Comparison of ENCODE assay signal across 13 cellular contexts in genomic region chr2:224400886-224401632, GRCh38. TPM values are rescaled to one million over a fixed set of nuclear protein-coding genes. Genes with fewer than 3 reads are reported as not detected.
DNase-seq lines count a peak whose midpoint lies in the region; ATAC-seq and TF ChIP-seq lines count a peak whose summit lies in the region.
"Had no signal": no experiment of that assay in that cellular context is flagged by ENCODE, and none has a peak within 500 bp of the region (broad histone marks: within the 10 kb centered on the region; RNA-seq: fewer than 3 reads in every experiment).

No MANE protein-coding gene starts in this region.

- peak overlapping the region; percentile 55 for H3K4me3 ChIP-seq in coronary artery
- peak overlapping the region; percentile 36 for H3K4me3 ChIP-seq in mononuclear cell (ENCODE audit: low read length)
- H3K4me3 ChIP-seq in thoracic aorta = peak overlapping the region; percentile 57
- no peak overlapping the region for H3K4me3 ChIP-seq in A673 (ENCODE audit: low read depth, low read length, poor library complexity, severe bottlenecking)

- CTCF ChIA-PET in activated CD4-positive, alpha-beta T cell treated with anti-CD3 and anti-CD28 coated beads for 36 hours (lab: Charles Lee) = interaction anchor here (0.8 to 2.5 kb wide), 7 partner anchors 19 to 346 kb away, joined by 3 to 9 read pairs (median 5); no protein-coding TSS in a partner anchor
- CTCF ChIA-PET in A673 (lab: Charles Lee) = no interaction called here

- H3K36me3 ChIP-seq in thoracic aorta (no peaks in the 10 kb centered on the region), A673 (ENCODE audit: insufficient read depth, low read length, poor library complexity, severe bottlenecking) (no peaks in the 10 kb centered on the region)
- H3K36me3 ChIP-seq: brain microvascular endothelial cell had no signal

- TF ChIP-seq CTCF in coronary artery (IDR thresholded peaks at IDR 0.05) = no peak
- no peak for TF ChIP-seq CTCF in thoracic aorta (IDR thresholded peaks at IDR 0.05)
- TF ChIP-seq CTCF in A673 (conservative IDR thresholded peaks at IDR 0.05; ENCODE audit: low read depth, low read length) = no peak
- no peak for TF ChIP-seq CTCF in osteocyte (IDR thresholded peaks at IDR 0.05)

- no peaks in the 10 kb centered on the region for H3K36me3 Mint-ChIP-seq in activated CD4-positive, alpha-beta T cell treated with anti-CD3 and anti-CD28 coated beads for 36 hours (ENCODE audit: low read depth)
- H3K36me3 Mint-ChIP-seq in osteocyte (ENCODE audit: unreplicated experiment) = no peaks in the 10 kb centered on the region

- H3K9me3 Mint-ChIP-seq in activated CD4-positive, alpha-beta T cell treated with anti-CD3 and anti-CD28 coated beads for 36 hours (ENCODE audit: low read depth) = no peaks in the 10 kb centered on the region
- H3K9me3 Mint-ChIP-seq in osteocyte (ENCODE audit: unreplicated experiment) = no peaks in the 10 kb centered on the region

- peak; percentile 45 for ATAC-seq in activated CD4-positive, alpha-beta T cell treated with anti-CD3 and anti-CD28 coated beads for 36 hours
- no peak for ATAC-seq in thoracic aorta (ENCODE audit: insufficient number of reproducible peaks, low FRiP score, low read depth)
- ATAC-seq: WTC11 had no signal

- H3K4me1 ChIP-seq in mononuclear cell (ENCODE audit: insufficient read depth, low read length) (peaks cover 58% of the 10 kb centered on the region), thoracic aorta (ENCODE audit: control insufficient read depth in 1 of 2, low read depth in 2 of 2) (no peaks in the 10 kb centered on the region), A673 (ENCODE audit: insufficient read depth, low read length, poor library complexity, severe bottlenecking) (no peaks in the 10 kb centered on the region)

- POLR2A ChIA-PET in activated CD4-positive, alpha-beta T cell treated with anti-CD3 and anti-CD28 coated beads for 36 hours (lab: Charles Lee) = no interaction called here
- POLR2A ChIA-PET in A673 (lab: Charles Lee; ENCODE audit: low non-redundant PET) = no interaction called here

- H3K9me3 ChIP-seq in mononuclear cell (ENCODE audit: low read depth, low read length) = no peaks in the 10 kb centered on the region
- no peaks in the 10 kb centered on the region for H3K9me3 ChIP-seq in thoracic aorta
- H3K9me3 ChIP-seq in A673 (ENCODE audit: low read depth, low read length, poor library complexity, severe bottlenecking) = no peaks in the 10 kb centered on the region

- DNase-seq in activated CD4-positive, alpha-beta T cell treated with anti-CD3 and anti-CD28 coated beads for 36 hours = peak; percentile 14
- DNase-seq in activated CD4-positive, alpha-beta T cell treated with anti-CD3 and anti-CD28 coated beads, Interleukin-2, amount 50 U/mL, for 4 hours = no peak
- DNase-seq in coronary artery (ENCODE audit: low spot score) (no peak), thoracic aorta (ENCODE audit: low spot score) (no peak), A673 (ENCODE audit: low spot score) (no peak), osteocyte (ENCODE audit: extremely low spot score, unreplicated experiment) (no peak), NCI-H524 (lab: John Stamatoyannopoulos, UW) (no peak)
- DNase-seq: NCI-H524 treated with DMSO at 0.1 percent for 48 hours had no signal

- no TSS peak for BruUV-seq in A673 (replicated peaks; lab: Mats Ljungman, UMichigan)

- peak overlapping the region; percentile 50 for H3K4me3 Mint-ChIP-seq in activated CD4-positive, alpha-beta T cell treated with anti-CD3 and anti-CD28 coated beads for 36 hours
- no peak overlapping the region for H3K4me3 Mint-ChIP-seq in osteocyte (ENCODE audit: unreplicated experiment)
- H3K4me3 Mint-ChIP-seq: WTC11 had no signal

- H3K4me1 Mint-ChIP-seq in activated CD4-positive, alpha-beta T cell treated with anti-CD3 and anti-CD28 coated beads for 36 hours = peaks cover 12% of the 10 kb centered on the region
- peaks cover 2% of the 10 kb centered on the region for H3K4me1 Mint-ChIP-seq in osteocyte (ENCODE audit: unreplicated experiment)

- H3K27ac Mint-ChIP-seq in activated CD4-positive, alpha-beta T cell treated with anti-CD3 and anti-CD28 coated beads for 36 hours = no peak overlapping the region
- H3K27ac Mint-ChIP-seq in osteocyte (ENCODE audit: unreplicated experiment) = no peak overlapping the region
- H3K27ac Mint-ChIP-seq: progenitor cell of endocrine pancreas, WTC11 had no signal

- H3K27ac ChIP-seq in coronary artery = peak overlapping the region in 1 of 2 donors; percentile 63
- no peak overlapping the region for H3K27ac ChIP-seq in thoracic aorta
- no peak overlapping the region for H3K27ac ChIP-seq in A673 (ENCODE audit: low read depth, low read length, poor library complexity, severe bottlenecking)
- H3K27ac ChIP-seq: brain microvascular endothelial cell had no signal

- H3K27me3 ChIP-seq in mononuclear cell (ENCODE audit: insufficient read depth, low read length) (no peaks in the 10 kb centered on the region), thoracic aorta (replicated peaks; ENCODE audit: insufficient read depth) (no peaks in the 10 kb centered on the region), A673 (replicated peaks; ENCODE audit: insufficient read depth, low read depth, low read length, poor library complexity) (no peaks in the 10 kb centered on the region)
- H3K27me3 ChIP-seq: brain microvascular endothelial cell had no signal

- intact Hi-C loops in activated CD4-positive, alpha-beta T cell treated with anti-CD3 and anti-CD28 coated beads for 36 hours (cut with DNase I, micrococcal nuclease) = no loop called here
- intact Hi-C loops in A673 (cut with micrococcal nuclease; ENCODE audit: unreplicated experiment) = no loop called here

- peaks cover 1% of the 10 kb centered on the region for H3K27me3 Mint-ChIP-seq in activated CD4-positive, alpha-beta T cell treated with anti-CD3 and anti-CD28 coated beads for 36 hours
- H3K27me3 Mint-ChIP-seq in osteocyte (ENCODE audit: unreplicated experiment) = no peaks in the 10 kb centered on the region
- H3K27me3 Mint-ChIP-seq: progenitor cell of endocrine pancreas had no signal

RNA-seq across cellular contexts. Expression of gene FAM124B, which starts 0.8 kb away (rescaled TPM):
- under 1 TPM; 0.58 to 0.87 TPM for total RNA-seq in activated CD4-positive, alpha-beta T cell treated with anti-CD3 and anti-CD28 coated beads for 36 hours
- total RNA-seq in mononuclear cell = 1.6 TPM
- 1 to 10 TPM; 1.1 to 4.0 TPM for total RNA-seq in thoracic aorta
- total RNA-seq in A673 (2021) = not detected in 2 replicates
- total RNA-seq in osteocyte = not detected in 2 replicates
- total RNA-seq: A172, progenitor cell of endocrine pancreas had no signal
